24 cellular contexts compared by ENCODE assay signal in genomic region chr9:87740198-87740597, GRCh38.
"Had no signal": no experiment of that assay in that cellular context is flagged by ENCODE, and none has a peak within 500 bp of the region (broad histone marks: within the 10 kb centered on the region; RNA-seq: fewer than 3 reads in every experiment).

No MANE protein-coding gene starts in this region.

- DNase-seq: activated B cell treated with CpG ODN at 0.5 μM for 24 hours; activated CD4-positive, alpha-beta T cell treated with anti-CD3 and anti-CD28 coated beads for 48 hours; activated CD4-positive, alpha-beta T cell treated with anti-CD3 and anti-CD28 coated beads, Interleukin-2, amount 50 U/mL, for 1 hour; activated CD4-positive, alpha-beta T cell treated with anti-CD3 and anti-CD28 coated beads, Interleukin-2, amount 50 U/mL, for 48 hours; activated CD8-positive, alpha-beta memory T cell treated with anti-CD3 and anti-CD28 coated beads for 24 hours; activated CD8-positive, alpha-beta T cell treated with anti-CD3 and anti-CD28 coated beads for 36 hours; activated effector memory CD4-positive, alpha-beta T cell treated with Interleukin-2 at 50 U/mL for 16 hours; activated naive CD4-positive, alpha-beta T cell treated with anti-CD3 and anti-CD28 coated beads for 36 hours; activated naive CD8-positive, alpha-beta T cell treated with anti-CD3 and anti-CD28 coated beads for 36 hours; activated naive CD8-positive, alpha-beta T cell treated with anti-CD3 and anti-CD28 coated beads, Interleukin-2, amount 50 U/mL, for 24 hours; activated T-cell treated with anti-CD3 and anti-CD28 coated beads, Interleukin-2, amount 50 U/mL, for 4 hours; adrenal gland; amygdala; aorta; body of pancreas; caudate nucleus; cortex of kidney; dermis blood vessel endothelial cell; effector CD4-positive, alpha-beta T cell; esophagus squamous epithelium; foreskin melanocyte; heart right ventricle; T-helper 2 cell; WERI-Rb-1 had no signal
